Comparison of ENCODE assay signal across 26 cellular contexts in the genomic region with DNA sequence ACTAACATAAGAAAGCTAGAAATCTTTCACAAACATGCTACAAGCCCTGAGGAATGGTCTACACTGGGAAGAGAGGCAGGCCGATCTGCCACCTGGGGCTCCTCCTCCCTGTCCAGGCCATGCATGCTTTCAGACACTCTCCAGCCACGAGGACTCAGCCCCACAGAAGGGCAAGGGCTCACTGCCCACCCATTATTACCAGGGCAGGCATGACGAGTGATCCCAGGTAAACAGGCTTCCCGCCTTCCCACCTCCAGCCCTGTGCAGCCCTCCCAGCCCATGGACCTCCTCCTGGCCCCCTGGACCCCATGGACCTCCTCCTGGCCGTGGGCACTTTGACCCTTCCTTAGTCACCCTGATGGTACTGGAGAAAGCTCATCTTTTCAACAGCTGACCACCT.
DNase-seq lines count a peak whose midpoint lies in the region; ATAC-seq and TF ChIP-seq lines count a peak whose summit lies in the region.
"Had no signal": no experiment of that assay in that cellular context is flagged by ENCODE, and none has a peak within 500 bp of the region (broad histone marks: within the 10 kb centered on the region; RNA-seq: fewer than 3 reads in every experiment).

No MANE protein-coding gene starts in this region.

- H2BK15ac ChIP-seq in neuronal stem cell (ENCODE audit: low read length), result no peak overlapping the region

- intact Hi-C loops in esophagus muscularis mucosa (cut with DNase I), result no loop called here
- intact Hi-C loops in sigmoid colon (cut with DNase I), result no loop called here

- peak overlapping the region; percentile 37 for H3K27ac Mint-ChIP-seq in T-helper 17 cell
- no peak overlapping the region for H3K27ac Mint-ChIP-seq in nephron progenitor cell
- H3K27ac Mint-ChIP-seq: CD4-positive, alpha-beta memory T cell; CD4-positive, CD25-positive, alpha-beta regulatory T cell; CD8-positive, alpha-beta memory T cell had no signal

- no peak overlapping the region for H2BK12ac ChIP-seq in neuronal stem cell (ENCODE audit: low read length)

- H3K36me3 Mint-ChIP-seq in T-helper 17 cell (ENCODE audit: low read depth), result peaks cover 2% of the 10 kb centered on the region
- peaks cover 2% of the 10 kb centered on the region for H3K36me3 Mint-ChIP-seq in nephron progenitor cell (ENCODE audit: low read depth)
- H3K36me3 Mint-ChIP-seq: CD14-positive monocyte; CD4-positive, alpha-beta memory T cell; CD4-positive, CD25-positive, alpha-beta regulatory T cell; CD8-positive, alpha-beta memory T cell had no signal

- H2BK5ac ChIP-seq in neuronal stem cell (ENCODE audit: low read length), result no peak overlapping the region

- no peak for DNase-seq in T-helper 17 cell
- DNase-seq in esophagus muscularis mucosa (ENCODE audit: extremely low spot score), result peak; percentile 87
- no peak for DNase-seq in neuronal stem cell (ENCODE audit: low spot score)
- peak; percentile 50 for DNase-seq in sigmoid colon
- no peak for DNase-seq in LoVo (ENCODE audit: low spot score)
- DNase-seq in nephron progenitor cell, result no peak
- no peak for DNase-seq in foreskin fibroblast
- DNase-seq: 8988T; ACHN; BE2C; C1 segment of cervical spinal cord; CD4-positive, alpha-beta memory T cell; CD4-positive, CD25-positive, alpha-beta regulatory T cell; CD8-positive, alpha-beta memory T cell; COR-L47; DMS 273 treated with DMSO at 0.1 percent for 48 hours; DMS153; DMS53; DMS79; DND-41; EL; GDM1 had no signal

- H3K4me1 ChIP-seq in esophagus muscularis mucosa, result no peaks in the 10 kb centered on the region
- peaks cover 0 to 4% of the 10 kb centered on the region in 2 donors for H3K4me1 ChIP-seq in neuronal stem cell (ENCODE audit: control insufficient read depth in 2 of 2, insufficient read depth in 1 of 2, low read depth in 1 of 2, low read length in 2 of 2)
- no peaks in the 10 kb centered on the region for H3K4me1 ChIP-seq in sigmoid colon
- H3K4me1 ChIP-seq: BE2C had no signal

- H4K91ac ChIP-seq in neuronal stem cell (ENCODE audit: low read depth, low read length, poor library complexity), result no peak overlapping the region

- H2BK120ac ChIP-seq in neuronal stem cell (ENCODE audit: low read depth, low read length), result no peak overlapping the region

- H3K4me3 Mint-ChIP-seq in T-helper 17 cell (no peak overlapping the region), nephron progenitor cell (no peak overlapping the region)
- H3K4me3 Mint-ChIP-seq: CD14-positive monocyte; CD4-positive, alpha-beta memory T cell; CD4-positive, CD25-positive, alpha-beta regulatory T cell; CD8-positive, alpha-beta memory T cell had no signal

- no peak overlapping the region for H3K14ac ChIP-seq in neuronal stem cell (ENCODE audit: low read length)

- no peaks in the 10 kb centered on the region for H3K79me1 ChIP-seq in neuronal stem cell (ENCODE audit: low read depth, low read length)

- H3K4me2 ChIP-seq in neuronal stem cell (ENCODE audit: insufficient read depth, low read length, poor library complexity, severe bottlenecking), result no peak overlapping the region
- H3K4me2 ChIP-seq: BLaER1 had no signal

- no peaks in the 10 kb centered on the region for H3K27me3 ChIP-seq in esophagus muscularis mucosa
- H3K27me3 ChIP-seq in neuronal stem cell (ENCODE audit: control insufficient read depth in 3 of 3, insufficient read depth in 3 of 3, low read depth in 1 of 3, low read length in 3 of 3), result no peaks in the 10 kb centered on the region
- no peaks in the 10 kb centered on the region for H3K27me3 ChIP-seq in sigmoid colon
- H3K27me3 ChIP-seq: BE2C had no signal

- H3K18ac ChIP-seq in neuronal stem cell (ENCODE audit: low read length), result peak overlapping the region; percentile 19

- H3K36me3 ChIP-seq in esophagus muscularis mucosa (no peaks in the 10 kb centered on the region), neuronal stem cell (replicated peaks in 1 of 2; ENCODE audit: control insufficient read depth in 2 of 2, insufficient read depth in 2 of 2, low read length in 2 of 2) (no peaks in the 10 kb centered on the region), sigmoid colon (no peaks in the 10 kb centered on the region)
- H3K36me3 ChIP-seq: BE2C, BLaER1 had no signal

- TF ChIP-seq POLR2A in esophagus muscularis mucosa (IDR thresholded peaks at IDR 0.05; ENCODE audit: low read depth) (no peak), sigmoid colon (IDR thresholded peaks at IDR 0.05) (no peak)

- H3K27me3 Mint-ChIP-seq in T-helper 17 cell (peaks cover 50% of the 10 kb centered on the region), nephron progenitor cell (ENCODE audit: low read depth, poor library complexity) (peaks cover 7% of the 10 kb centered on the region)

- H3K9me3 ChIP-seq in T-helper 17 cell (ENCODE audit: control insufficient read depth, low read length, poor library complexity, severe bottlenecking) (no peaks in the 10 kb centered on the region), esophagus muscularis mucosa (peaks cover 0 to 6% (median 0%) of the 10 kb centered on the region in 4 donors), neuronal stem cell (replicated peaks in 1 of 2; ENCODE audit: control insufficient read depth in 2 of 2, insufficient read depth in 1 of 2, low read depth in 1 of 2, low read length in 2 of 2) (no peaks in the 10 kb centered on the region), sigmoid colon (no peaks in the 10 kb centered on the region)
- H3K9me3 ChIP-seq: BE2C, BLaER1 had no signal

- TF ChIP-seq EP300 in esophagus muscularis mucosa (IDR thresholded peaks at IDR 0.05) (no peak), sigmoid colon (IDR thresholded peaks at IDR 0.05) (no peak)

- no peak overlapping the region for H3K4ac ChIP-seq in neuronal stem cell (ENCODE audit: low read length)

- H3K9ac ChIP-seq in neuronal stem cell (ENCODE audit: low read depth, low read length, poor library complexity), result no peak overlapping the region
- H3K9ac ChIP-seq: BLaER1 had no signal

- no peak for ATAC-seq in T-helper 17 cell
- ATAC-seq in HG02798 (IDR thresholded peaks at IDR 0.05; ENCODE audit: poor library complexity, unreplicated experiment), result no peak
- ATAC-seq: GM12878 had no signal

- H3K4me1 Mint-ChIP-seq in T-helper 17 cell (peaks cover 2% of the 10 kb centered on the region), nephron progenitor cell (peaks cover 13% of the 10 kb centered on the region)
- H3K4me1 Mint-ChIP-seq: CD4-positive, alpha-beta memory T cell; CD4-positive, CD25-positive, alpha-beta regulatory T cell; CD8-positive, alpha-beta memory T cell had no signal

- H2AK5ac ChIP-seq in neuronal stem cell (ENCODE audit: low read depth, low read length), result no peak overlapping the region

- peaks cover 8% of the 10 kb centered on the region for H3K9me3 Mint-ChIP-seq in nephron progenitor cell
- H3K9me3 Mint-ChIP-seq: CD8-positive, alpha-beta memory T cell had no signal

- H3K4me3 ChIP-seq in esophagus muscularis mucosa (no peak overlapping the region), neuronal stem cell (ENCODE audit: low read length in 2 of 2) (no peak overlapping the region), sigmoid colon (no peak overlapping the region), foreskin fibroblast (ENCODE audit: low read depth in 1 of 2, low read length in 2 of 2) (no peak overlapping the region)
- H3K4me3 ChIP-seq: BLaER1, GM12878 had no signal

- 95% methylated on average over 4 of the region's 5 CpGs for WGBS in esophagus muscularis mucosa
- no CpG with 5 or more reads among the region's 5 CpGs for WGBS in neuronal stem cell (ENCODE audit: extremely low coverage in 2 of 2, insufficient read length in 2 of 2, insufficient replicate concordance in 1 of 2), 2 donors
- 57 to 75% methylated on average over 5 of the region's 5 CpGs for WGBS in sigmoid colon, 2 donors

- H2AFZ ChIP-seq in neuronal stem cell (ENCODE audit: low read length), result no peak overlapping the region

- H3K23ac ChIP-seq in neuronal stem cell (ENCODE audit: low read depth, low read length, poor library complexity), result no peak overlapping the region

- TF ChIP-seq CTCF in esophagus muscularis mucosa (IDR thresholded peaks at IDR 0.05), result no peak
- TF ChIP-seq CTCF in sigmoid colon (IDR thresholded peaks at IDR 0.05), result no peak
- no peak for TF ChIP-seq CTCF in nephron progenitor cell (IDR thresholded peaks at IDR 0.05)
- no peak for TF ChIP-seq CTCF in foreskin fibroblast (IDR thresholded peaks at IDR 0.05; ENCODE audit: low read depth, low read length)

- H3K27ac ChIP-seq in esophagus muscularis mucosa (replicated peaks in 1 of 4) (no peak overlapping the region), neuronal stem cell (replicated peaks; ENCODE audit: low read length) (no peak overlapping the region), sigmoid colon (no peak overlapping the region)
- H3K27ac ChIP-seq: BLaER1 had no signal

- no peak overlapping the region for H4K8ac ChIP-seq in neuronal stem cell (ENCODE audit: low read depth, low read length)

Comparison
In these comparisons a context has a peak if more than half of its experiments do, and no peak if none do; other contexts are left out.
1. DNase-seq: peak in esophagus muscularis mucosa (single experiment) and sigmoid colon (single experiment); none in T-helper 17 cell (0 of 3), neuronal stem cell (single experiment), LoVo (single experiment), nephron progenitor cell (single experiment) and foreskin fibroblast (0 of 2).